ENCODE assay signal across 20 cellular contexts in the genomic region with DNA sequence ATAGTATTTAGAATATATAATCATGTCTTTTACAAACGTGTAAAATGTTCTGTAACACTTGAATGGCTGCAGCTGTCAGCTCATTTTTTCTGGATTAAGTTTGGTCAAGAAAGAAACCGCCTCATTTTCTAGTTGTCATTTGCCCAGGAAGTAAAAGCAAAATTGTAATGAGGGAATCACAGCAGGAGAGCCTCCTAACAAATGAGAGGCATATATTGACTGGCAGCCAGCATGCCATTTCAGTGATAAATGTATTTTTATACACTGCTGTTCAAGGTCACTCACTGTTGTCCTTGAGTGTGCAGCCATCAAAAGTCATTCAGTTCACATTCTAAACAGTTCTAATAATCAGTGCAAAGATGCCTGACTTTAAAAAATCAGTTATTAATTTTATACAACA.
A peak's percentile ranks its signal among the peaks of the same experiment; 100 is the strongest.
DNase-seq lines count a peak whose midpoint lies in the region; TF ChIP-seq lines count a peak whose summit lies in the region.
"Had no signal": no experiment of that assay in that cellular context is flagged by ENCODE, and none has a peak within 500 bp of the region (broad histone marks: within the 10 kb centered on the region; RNA-seq: fewer than 3 reads in every experiment).

No MANE protein-coding gene starts in this region.

- H3K27me3 ChIP-seq in suprapubic skin, result no peaks in the 10 kb centered on the region
- H3K27me3 ChIP-seq: tibial artery had no signal

- H3K36me3 ChIP-seq in suprapubic skin, result no peaks in the 10 kb centered on the region
- H3K36me3 ChIP-seq: tibial artery had no signal

- WGBS in suprapubic skin, result 78% methylated on average over 2 of the region's 2 CpGs

- H3K27ac ChIP-seq in suprapubic skin, result no peak overlapping the region
- H3K27ac ChIP-seq: C4-2B, epithelial cell of prostate, tibial artery had no signal

- peaks cover 5% of the 10 kb centered on the region for H3K4me1 ChIP-seq in suprapubic skin

- H3K9me3 ChIP-seq in suprapubic skin, result no peaks in the 10 kb centered on the region
- H3K9me3 ChIP-seq: tibial artery had no signal

- DNase-seq in DMS53 (lab: John Stamatoyannopoulos, UW) (peak; percentile 28), DMS53 treated with DMSO at 0.1 percent for 48 hours (lab: John Stamatoyannopoulos, UW; ENCODE audit: unreplicated experiment) (no peak), NCI-H1092 treated with DMSO at 0.1 percent for 48 hours (lab: John Stamatoyannopoulos, UW) (peak; percentile 90), NCI-H774 (lab: John Stamatoyannopoulos, UW) (peak; percentile 6), kidney tubule cell (ENCODE audit: low spot score) (peak; percentile 6), activated gamma-delta T cell treated with Interleukin-2 at 50 U/mL for 16 hours (no peak), suprapubic skin (ENCODE audit: low spot score in 2 of 2) (no peak)
- DNase-seq in stimulated activated naive CD4-positive, alpha-beta T cell treated with Interleukin-2 at 50 U/mL for 16 hours (lab: John Stamatoyannopoulos, UW), result no peak
- DNase-seq: 8988T; activated CD4-positive, CD25-positive, alpha-beta regulatory T cell; activated effector memory CD4-positive, alpha-beta T cell treated with Interleukin-2 at 50 U/mL for 16 hours; aorta; DND-41; islet precursor cell; MM.1S; RPMI8226; stimulated activated CD4-positive, alpha-beta T cell treated with anti-CD3 and anti-CD28 coated beads, Interleukin-4, amount 100 ng/mL, for 4 hours; tibial artery had no signal

- no peak for TF ChIP-seq EP300 in suprapubic skin (IDR thresholded peaks at IDR 0.05)

- TF ChIP-seq POLR2A in suprapubic skin (IDR thresholded peaks at IDR 0.05), result no peak

- H3K4me3 ChIP-seq in suprapubic skin, result no peak overlapping the region
- H3K4me3 ChIP-seq: tibial artery had no signal

- TF ChIP-seq CTCF in suprapubic skin (IDR thresholded peaks at IDR 0.05), result no peak

Comparison
In these comparisons a context has a peak if more than half of its experiments do, and no peak if none do; other contexts are left out.
1. DNase-seq: peak in DMS53 (single experiment), NCI-H1092 treated with DMSO at 0.1 percent for 48 hours (single experiment), NCI-H774 (single experiment) and kidney tubule cell (single experiment); none in DMS53 treated with DMSO at 0.1 percent for 48 hours (single experiment), stimulated activated naive CD4-positive, alpha-beta T cell treated with Interleukin-2 at 50 U/mL for 16 hours (single experiment), activated gamma-delta T cell treated with Interleukin-2 at 50 U/mL for 16 hours (single experiment) and suprapubic skin (0 of 2).